1 cellular context compared by ENCODE assay signal in the genomic region with DNA sequence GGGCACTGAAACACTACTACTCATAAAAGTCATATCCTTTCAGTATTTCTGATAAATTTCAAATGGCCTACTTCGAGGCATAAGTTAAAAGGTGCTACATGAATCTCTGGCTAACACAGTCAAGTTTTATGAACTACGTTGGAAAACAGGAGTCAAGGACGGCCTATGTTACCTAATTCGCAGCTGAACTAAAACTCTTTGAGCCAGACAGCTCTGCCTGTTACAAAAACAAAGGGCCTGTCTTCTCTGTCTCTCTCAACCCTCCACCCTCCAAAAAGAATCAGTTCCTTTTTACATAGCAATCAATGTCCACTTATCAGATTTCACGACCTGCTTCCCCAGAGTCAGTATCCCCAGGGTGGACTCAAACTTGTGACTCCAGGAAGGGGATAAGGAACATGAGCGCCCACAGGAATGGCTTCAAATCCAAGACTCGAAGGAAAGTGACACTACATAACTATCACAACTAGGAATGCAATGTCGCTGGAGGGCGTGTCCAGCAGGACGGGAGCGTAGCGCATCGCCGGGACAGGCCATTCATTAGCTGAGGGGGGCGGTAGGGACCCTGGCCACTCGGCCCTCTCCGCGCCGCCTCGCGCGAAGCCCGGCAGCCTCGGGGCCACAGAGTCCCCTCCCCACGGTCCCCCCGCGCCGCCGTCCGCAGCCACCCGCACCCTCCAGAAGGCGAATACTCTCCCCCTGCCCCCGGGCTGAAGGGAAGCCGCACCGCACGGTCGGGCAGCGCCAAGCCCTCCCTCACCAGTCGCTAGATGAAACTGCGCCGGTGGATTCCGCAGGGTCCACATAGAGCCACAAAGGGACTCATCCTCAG.
TF ChIP-seq lines count a peak whose summit lies in the region.

No MANE protein-coding gene starts in this region.

TF ChIP-seq in HepG2, 621 proteins besides CTCF, POLR2A, EP300 and RAD21 (continued from another document and continues in another):
- TF ChIP-seq, protein P1, sequence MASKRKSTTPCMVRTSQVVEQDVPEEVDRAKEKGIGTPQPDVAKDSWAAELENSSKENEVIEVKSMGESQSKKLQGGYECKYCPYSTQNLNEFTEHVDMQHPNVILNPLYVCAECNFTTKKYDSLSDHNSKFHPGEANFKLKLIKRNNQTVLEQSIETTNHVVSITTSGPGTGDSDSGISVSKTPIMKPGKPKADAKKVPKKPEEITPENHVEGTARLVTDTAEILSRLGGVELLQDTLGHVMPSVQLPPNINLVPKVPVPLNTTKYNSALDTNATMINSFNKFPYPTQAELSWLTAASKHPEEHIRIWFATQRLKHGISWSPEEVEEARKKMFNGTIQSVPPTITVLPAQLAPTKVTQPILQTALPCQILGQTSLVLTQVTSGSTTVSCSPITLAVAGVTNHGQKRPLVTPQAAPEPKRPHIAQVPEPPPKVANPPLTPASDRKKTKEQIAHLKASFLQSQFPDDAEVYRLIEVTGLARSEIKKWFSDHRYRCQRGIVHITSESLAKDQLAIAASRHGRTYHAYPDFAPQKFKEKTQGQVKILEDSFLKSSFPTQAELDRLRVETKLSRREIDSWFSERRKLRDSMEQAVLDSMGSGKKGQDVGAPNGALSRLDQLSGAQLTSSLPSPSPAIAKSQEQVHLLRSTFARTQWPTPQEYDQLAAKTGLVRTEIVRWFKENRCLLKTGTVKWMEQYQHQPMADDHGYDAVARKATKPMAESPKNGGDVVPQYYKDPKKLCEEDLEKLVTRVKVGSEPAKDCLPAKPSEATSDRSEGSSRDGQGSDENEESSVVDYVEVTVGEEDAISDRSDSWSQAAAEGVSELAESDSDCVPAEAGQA (IDR thresholded peaks at IDR 0.05; ENCODE audit: low read depth): no peak
- TF ChIP-seq, protein P1 (CRISPR knock-in tag; IDR thresholded peaks at IDR 0.05; ENCODE audit: borderline replicate concordance): no peak
- TF ChIP-seq PAWR (CRISPR knock-in tag; IDR thresholded peaks at IDR 0.05; ENCODE audit: borderline replicate concordance): no peak
- no peak for TF ChIP-seq ZFP62 (CRISPR knock-in tag; IDR thresholded peaks at IDR 0.05)
- no peak for TF ChIP-seq ATM (IDR thresholded peaks at IDR 0.05; ENCODE audit: borderline replicate concordance)
- TF ChIP-seq, protein P2, sequence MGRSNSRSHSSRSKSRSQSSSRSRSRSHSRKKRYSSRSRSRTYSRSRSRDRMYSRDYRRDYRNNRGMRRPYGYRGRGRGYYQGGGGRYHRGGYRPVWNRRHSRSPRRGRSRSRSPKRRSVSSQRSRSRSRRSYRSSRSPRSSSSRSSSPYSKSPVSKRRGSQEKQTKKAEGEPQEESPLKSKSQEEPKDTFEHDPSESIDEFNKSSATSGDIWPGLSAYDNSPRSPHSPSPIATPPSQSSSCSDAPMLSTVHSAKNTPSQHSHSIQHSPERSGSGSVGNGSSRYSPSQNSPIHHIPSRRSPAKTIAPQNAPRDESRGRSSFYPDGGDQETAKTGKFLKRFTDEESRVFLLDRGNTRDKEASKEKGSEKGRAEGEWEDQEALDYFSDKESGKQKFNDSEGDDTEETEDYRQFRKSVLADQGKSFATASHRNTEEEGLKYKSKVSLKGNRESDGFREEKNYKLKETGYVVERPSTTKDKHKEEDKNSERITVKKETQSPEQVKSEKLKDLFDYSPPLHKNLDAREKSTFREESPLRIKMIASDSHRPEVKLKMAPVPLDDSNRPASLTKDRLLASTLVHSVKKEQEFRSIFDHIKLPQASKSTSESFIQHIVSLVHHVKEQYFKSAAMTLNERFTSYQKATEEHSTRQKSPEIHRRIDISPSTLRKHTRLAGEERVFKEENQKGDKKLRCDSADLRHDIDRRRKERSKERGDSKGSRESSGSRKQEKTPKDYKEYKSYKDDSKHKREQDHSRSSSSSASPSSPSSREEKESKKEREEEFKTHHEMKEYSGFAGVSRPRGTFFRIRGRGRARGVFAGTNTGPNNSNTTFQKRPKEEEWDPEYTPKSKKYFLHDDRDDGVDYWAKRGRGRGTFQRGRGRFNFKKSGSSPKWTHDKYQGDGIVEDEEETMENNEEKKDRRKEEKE (IDR thresholded peaks at IDR 0.05): no peak
- no peak; the same call in 1 of the 2 replicates for TF ChIP-seq PPARG (CRISPR knock-in tag; conservative IDR thresholded peaks at IDR 0.05)
- peak; percentile 97 for TF ChIP-seq RBFOX2 (IDR thresholded peaks at IDR 0.05; ENCODE audit: low read depth, low read length)
- TF ChIP-seq CAMTA2 (CRISPR knock-in tag; IDR thresholded peaks at IDR 0.05; ENCODE audit: borderline replicate concordance): no peak
- TF ChIP-seq RARA (CRISPR knock-in tag; IDR thresholded peaks at IDR 0.05): peak; percentile 59; the same call in 1 of the 2 replicates
- no peak for TF ChIP-seq ZNF572 (CRISPR knock-in tag; IDR thresholded peaks at IDR 0.05)
- TF ChIP-seq KLF6 (CRISPR knock-in tag; IDR thresholded peaks at IDR 0.05): peak; percentile 56; the same call in 1 of the 2 replicates
- TF ChIP-seq, protein P3, sequence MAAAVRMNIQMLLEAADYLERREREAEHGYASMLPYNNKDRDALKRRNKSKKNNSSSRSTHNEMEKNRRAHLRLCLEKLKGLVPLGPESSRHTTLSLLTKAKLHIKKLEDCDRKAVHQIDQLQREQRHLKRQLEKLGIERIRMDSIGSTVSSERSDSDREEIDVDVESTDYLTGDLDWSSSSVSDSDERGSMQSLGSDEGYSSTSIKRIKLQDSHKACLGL (CRISPR knock-in tag; IDR thresholded peaks at IDR 0.05): peak; percentile 51; the same call in 1 of the 2 replicates
- TF ChIP-seq ZBTB38 (CRISPR knock-in tag; IDR thresholded peaks at IDR 0.05): 0 out of 2 replicates have a peak, but pooled peaks have one; percentile 9
- TF ChIP-seq, protein P4, sequence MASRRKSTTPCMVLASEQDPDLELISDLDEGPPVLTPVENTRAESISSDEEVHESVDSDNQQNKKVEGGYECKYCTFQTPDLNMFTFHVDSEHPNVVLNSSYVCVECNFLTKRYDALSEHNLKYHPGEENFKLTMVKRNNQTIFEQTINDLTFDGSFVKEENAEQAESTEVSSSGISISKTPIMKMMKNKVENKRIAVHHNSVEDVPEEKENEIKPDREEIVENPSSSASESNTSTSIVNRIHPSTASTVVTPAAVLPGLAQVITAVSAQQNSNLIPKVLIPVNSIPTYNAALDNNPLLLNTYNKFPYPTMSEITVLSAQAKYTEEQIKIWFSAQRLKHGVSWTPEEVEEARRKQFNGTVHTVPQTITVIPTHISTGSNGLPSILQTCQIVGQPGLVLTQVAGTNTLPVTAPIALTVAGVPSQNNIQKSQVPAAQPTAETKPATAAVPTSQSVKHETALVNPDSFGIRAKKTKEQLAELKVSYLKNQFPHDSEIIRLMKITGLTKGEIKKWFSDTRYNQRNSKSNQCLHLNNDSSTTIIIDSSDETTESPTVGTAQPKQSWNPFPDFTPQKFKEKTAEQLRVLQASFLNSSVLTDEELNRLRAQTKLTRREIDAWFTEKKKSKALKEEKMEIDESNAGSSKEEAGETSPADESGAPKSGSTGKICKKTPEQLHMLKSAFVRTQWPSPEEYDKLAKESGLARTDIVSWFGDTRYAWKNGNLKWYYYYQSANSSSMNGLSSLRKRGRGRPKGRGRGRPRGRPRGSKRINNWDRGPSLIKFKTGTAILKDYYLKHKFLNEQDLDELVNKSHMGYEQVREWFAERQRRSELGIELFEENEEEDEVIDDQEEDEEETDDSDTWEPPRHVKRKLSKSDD (CRISPR knock-in tag; IDR thresholded peaks at IDR 0.05; ENCODE audit: low read depth): no peak
- TF ChIP-seq, protein P5, sequence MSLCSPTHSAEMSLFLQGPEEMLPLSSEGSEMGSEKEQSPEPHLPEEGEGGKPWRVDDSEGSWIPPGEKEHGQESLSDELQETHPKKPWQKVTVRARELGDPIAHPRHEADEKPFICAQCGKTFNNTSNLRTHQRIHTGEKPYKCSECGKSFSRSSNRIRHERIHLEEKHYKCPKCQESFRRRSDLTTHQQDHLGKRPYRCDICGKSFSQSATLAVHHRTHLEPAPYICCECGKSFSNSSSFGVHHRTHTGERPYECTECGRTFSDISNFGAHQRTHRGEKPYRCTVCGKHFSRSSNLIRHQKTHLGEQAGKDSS (CRISPR knock-in tag; IDR thresholded peaks at IDR 0.05; ENCODE audit: borderline replicate concordance, low read depth): 0 out of 2 replicates have a peak, but pooled peaks have one; percentile 19
- no peak for TF ChIP-seq MED8 (CRISPR knock-in tag; IDR thresholded peaks at IDR 0.05; ENCODE audit: insufficient replicate concordance)
- TF ChIP-seq JUN (CRISPR knock-in tag; IDR thresholded peaks at IDR 0.05): no peak
- no peak for TF ChIP-seq ZNF816 (CRISPR knock-in tag; IDR thresholded peaks at IDR 0.05; ENCODE audit: borderline replicate concordance)
- TF ChIP-seq RFX3 (CRISPR knock-in tag; IDR thresholded peaks at IDR 0.05): no peak
- no peak for TF ChIP-seq NFIC (IDR thresholded peaks at IDR 0.05; ENCODE audit: low read length)
- TF ChIP-seq ZNF660 (CRISPR knock-in tag; IDR thresholded peaks at IDR 0.05; ENCODE audit: borderline replicate concordance, low read depth): peak; percentile 15; the same call in 1 of the 2 replicates
- TF ChIP-seq IRF2 (CRISPR knock-in tag; IDR thresholded peaks at IDR 0.05): 0 out of 2 replicates have a peak, but pooled peaks have one; percentile 44
- peak; percentile 57; the same call in 1 of the 2 replicates for TF ChIP-seq ZNF547 (CRISPR knock-in tag; IDR thresholded peaks at IDR 0.05)
- no peak for TF ChIP-seq ZEB1 (IDR thresholded peaks at IDR 0.05; ENCODE audit: insufficient replicate concordance, low read depth)
- no peak for TF ChIP-seq GLI4 (CRISPR knock-in tag; IDR thresholded peaks at IDR 0.05; ENCODE audit: borderline replicate concordance)
- TF ChIP-seq, protein P6, sequence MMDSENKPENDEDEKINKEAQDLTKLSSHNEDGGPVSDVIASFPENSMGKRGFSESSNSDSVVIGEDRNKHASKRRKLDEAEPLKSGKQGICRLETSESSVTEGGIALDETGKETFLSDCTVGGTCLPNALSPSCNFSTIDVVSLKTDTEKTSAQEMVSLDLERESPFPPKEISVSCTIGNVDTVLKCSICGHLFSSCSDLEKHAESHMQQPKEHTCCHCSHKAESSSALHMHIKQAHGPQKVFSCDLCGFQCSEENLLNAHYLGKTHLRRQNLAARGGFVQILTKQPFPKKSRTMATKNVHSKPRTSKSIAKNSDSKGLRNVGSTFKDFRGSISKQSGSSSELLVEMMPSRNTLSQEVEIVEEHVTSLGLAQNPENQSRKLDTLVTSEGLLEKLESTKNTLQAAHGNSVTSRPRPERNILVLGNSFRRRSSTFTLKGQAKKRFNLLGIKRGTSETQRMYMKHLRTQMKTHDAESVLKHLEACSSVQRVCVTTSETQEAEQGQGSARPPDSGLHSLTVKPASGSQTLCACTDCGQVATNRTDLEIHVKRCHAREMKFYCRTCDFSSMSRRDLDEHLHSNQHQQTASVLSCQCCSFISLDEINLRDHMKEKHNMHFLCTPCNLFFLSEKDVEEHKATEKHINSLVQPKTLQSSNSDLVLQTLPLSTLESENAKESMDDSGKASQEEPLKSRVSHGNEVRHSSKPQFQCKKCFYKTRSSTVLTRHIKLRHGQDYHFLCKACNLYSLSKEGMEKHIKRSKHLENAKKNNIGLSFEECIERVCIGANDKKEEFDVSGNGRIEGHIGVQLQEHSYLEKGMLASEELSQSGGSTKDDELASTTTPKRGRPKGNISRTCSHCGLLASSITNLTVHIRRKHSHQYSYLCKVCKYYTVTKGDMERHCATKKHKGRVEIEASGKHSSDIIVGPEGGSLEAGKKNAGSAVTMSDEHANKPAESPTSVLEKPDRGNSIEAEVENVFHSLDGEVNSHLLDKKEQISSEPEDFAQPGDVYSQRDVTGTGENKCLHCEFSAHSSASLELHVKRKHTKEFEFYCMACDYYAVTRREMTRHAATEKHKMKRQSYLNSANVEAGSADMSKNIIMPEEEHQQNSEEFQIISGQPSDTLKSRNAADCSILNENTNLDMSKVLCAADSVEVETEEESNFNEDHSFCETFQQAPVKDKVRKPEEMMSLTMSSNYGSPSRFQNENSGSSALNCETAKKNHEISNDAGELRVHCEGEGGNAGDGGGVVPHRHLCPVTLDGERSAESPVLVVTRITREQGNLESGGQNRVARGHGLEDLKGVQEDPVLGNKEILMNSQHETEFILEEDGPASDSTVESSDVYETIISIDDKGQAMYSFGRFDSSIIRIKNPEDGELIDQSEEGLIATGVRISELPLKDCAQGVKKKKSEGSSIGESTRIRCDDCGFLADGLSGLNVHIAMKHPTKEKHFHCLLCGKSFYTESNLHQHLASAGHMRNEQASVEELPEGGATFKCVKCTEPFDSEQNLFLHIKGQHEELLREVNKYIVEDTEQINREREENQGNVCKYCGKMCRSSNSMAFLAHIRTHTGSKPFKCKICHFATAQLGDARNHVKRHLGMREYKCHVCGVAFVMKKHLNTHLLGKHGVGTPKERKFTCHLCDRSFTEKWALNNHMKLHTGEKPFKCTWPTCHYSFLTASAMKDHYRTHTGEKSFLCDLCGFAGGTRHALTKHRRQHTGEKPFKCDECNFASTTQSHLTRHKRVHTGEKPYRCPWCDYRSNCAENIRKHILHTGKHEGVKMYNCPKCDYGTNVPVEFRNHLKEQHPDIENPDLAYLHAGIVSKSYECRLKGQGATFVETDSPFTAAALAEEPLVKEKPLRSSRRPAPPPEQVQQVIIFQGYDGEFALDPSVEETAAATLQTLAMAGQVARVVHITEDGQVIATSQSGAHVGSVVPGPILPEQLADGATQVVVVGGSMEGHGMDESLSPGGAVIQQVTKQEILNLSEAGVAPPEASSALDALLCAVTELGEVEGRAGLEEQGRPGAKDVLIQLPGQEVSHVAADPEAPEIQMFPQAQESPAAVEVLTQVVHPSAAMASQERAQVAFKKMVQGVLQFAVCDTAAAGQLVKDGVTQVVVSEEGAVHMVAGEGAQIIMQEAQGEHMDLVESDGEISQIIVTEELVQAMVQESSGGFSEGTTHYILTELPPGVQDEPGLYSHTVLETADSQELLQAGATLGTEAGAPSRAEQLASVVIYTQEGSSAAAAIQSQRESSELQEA (CRISPR knock-in tag; IDR thresholded peaks at IDR 0.05; ENCODE audit: not compliant biosample characterization): no peak
- TF ChIP-seq MAFG (CRISPR knock-in tag; IDR thresholded peaks at IDR 0.05): no peak
- TF ChIP-seq PLRG1 (conservative IDR thresholded peaks at IDR 0.05): no peak
